Comparison of ENCODE assay signal across 18 cellular contexts in genomic region chr5:164332349-164333196, GRCh38.
DNase-seq lines count a peak whose midpoint lies in the region; ATAC-seq, FAIRE-seq and TF ChIP-seq lines count a peak whose summit lies in the region.
"Had no signal": no experiment of that assay in that cellular context is flagged by ENCODE, and none has a peak within 500 bp of the region (broad histone marks: within the 10 kb centered on the region; RNA-seq: fewer than 3 reads in every experiment).

No MANE protein-coding gene starts in this region.

- no TSS peak for BruUV-seq in IMR-90 (replicated peaks; lab: Mats Ljungman, UMichigan)

- H4K8ac ChIP-seq in IMR-90 (ENCODE audit: low read depth in 2 of 2, low read length in 2 of 2) = no peak overlapping the region

- H3K9ac ChIP-seq in IMR-90 (ENCODE audit: low read depth, low read length) = no peak overlapping the region

- WGBS in A549 (ENCODE audit: missing lambda C conversion rate) = 8% methylated on average over 4 of the region's 4 CpGs
- WGBS in IMR-90 (ENCODE audit: extremely low coverage in 2 of 2, insufficient read length in 1 of 2), 2 experiments = no CpG with 5 or more reads among the region's 4 CpGs

- ATAC-seq in A549 = no peak
- no peak for ATAC-seq in IMR-90 (ENCODE audit: low read depth)
- ATAC-seq in left lung = peak; percentile 58
- ATAC-seq in HG03196 (IDR thresholded peaks at IDR 0.05; ENCODE audit: unreplicated experiment) = no peak
- ATAC-seq: GM12878 had no signal

- H3K18ac ChIP-seq in IMR-90 (ENCODE audit: low read depth, low read length) = no peak overlapping the region

- no peak for TF ChIP-seq EP300 in A549 (IDR thresholded peaks at IDR 0.05)

- H3K4me2 ChIP-seq in A549 = no peak overlapping the region
- no peak overlapping the region for H3K4me2 ChIP-seq in IMR-90 (ENCODE audit: low read depth, low read length)

- H4K91ac ChIP-seq in IMR-90 (ENCODE audit: insufficient read depth, low read depth, low read length) = no peak overlapping the region

- no peaks in the 10 kb centered on the region for H3K79me1 ChIP-seq in IMR-90 (ENCODE audit: low read depth in 1 of 2, low read length in 2 of 2)

- H3K36me3 ChIP-seq in IMR-90 (ENCODE audit: control insufficient read depth, insufficient read depth, low read length) = no peaks in the 10 kb centered on the region
- no peaks in the 10 kb centered on the region for H3K36me3 ChIP-seq in left lung

- TF ChIP-seq POLR2A in A549 (IDR thresholded peaks at IDR 0.05; ENCODE audit: low read length) (no peak), IMR-90 (IDR thresholded peaks at IDR 0.05; ENCODE audit: low read depth, low read length) (no peak)

- no peak overlapping the region for H2BK120ac ChIP-seq in IMR-90 (ENCODE audit: low read depth, low read length)

- intact Hi-C loops in IMR-90 (cut with micrococcal nuclease) (no loop called here), left lung (cut with DNase I) (no loop called here)

- no peak overlapping the region for H3K23ac ChIP-seq in IMR-90 (ENCODE audit: low read depth, low read length)

- H3K27me3 ChIP-seq in IMR-90 (ENCODE audit: control insufficient read depth, insufficient read depth, low read length) (no peaks in the 10 kb centered on the region), left lung (no peaks in the 10 kb centered on the region)

- no peak overlapping the region for H3K27ac ChIP-seq in A549
- H3K27ac ChIP-seq in IMR-90 (ENCODE audit: insufficient read depth, low read length) = no peak overlapping the region
- no peak overlapping the region for H3K27ac ChIP-seq in left lung
- H3K27ac ChIP-seq: C4-2B had no signal

- H3K14ac ChIP-seq in IMR-90 (replicated peaks; ENCODE audit: low read depth, low read length) = no peak overlapping the region

- TF ChIP-seq CTCF in A549 (IDR thresholded peaks at IDR 0.05) (no peak), IMR-90 (conservative IDR thresholded peaks at IDR 0.05; ENCODE audit: low read depth, low read length) (no peak), left lung (IDR thresholded peaks at IDR 0.05) (no peak)

- no peak overlapping the region for H3K56ac ChIP-seq in IMR-90 (ENCODE audit: extremely low read depth, insufficient read depth, low read length)

- no peak for FAIRE-seq in A549 (lab: Jason Lieb, UNC)
- FAIRE-seq: A204.1, D721Med, GM12878 had no signal

- POLR2A ChIA-PET in A549 (lab: Yijun Ruan, JAX) = no interaction called here
- POLR2A ChIA-PET in IMR-90 (lab: Charles Lee; ENCODE audit: unreplicated experiment) = no interaction called here

- H3K9me3 ChIP-seq in A549 (no peaks in the 10 kb centered on the region), IMR-90 (ENCODE audit: control insufficient read depth, insufficient read depth, low read length) (no peaks in the 10 kb centered on the region), left lung (peaks cover 0 to 4% of the 10 kb centered on the region in 2 donors)
- H3K9me3 ChIP-seq: Caco-2 had no signal

- H3K9me1 ChIP-seq in IMR-90 (ENCODE audit: insufficient read depth, low read length) = no peaks in the 10 kb centered on the region

- TF ChIP-seq RAD21 in A549 (conservative IDR thresholded peaks at IDR 0.05 in 1 of 2, IDR thresholded peaks at IDR 0.05 in 1 of 2) = no peak
- no peak for TF ChIP-seq RAD21 in IMR-90 (IDR thresholded peaks at IDR 0.05; ENCODE audit: low read length)

- no peak overlapping the region for H3K4ac ChIP-seq in IMR-90 (ENCODE audit: low read depth, low read length)

- H2BK15ac ChIP-seq in IMR-90 (ENCODE audit: low read depth, low read length) = no peak overlapping the region

- H3K4me3 ChIP-seq in A549 = no peak overlapping the region
- H3K4me3 ChIP-seq in IMR-90 (ENCODE audit: insufficient read depth, low read depth, low read length) = no peak overlapping the region
- H3K4me3 ChIP-seq in left lung = no peak overlapping the region
- H3K4me3 ChIP-seq: GM12878 had no signal

- H2AK5ac ChIP-seq in IMR-90 (ENCODE audit: low read depth, low read length) = no peak overlapping the region

- CTCF ChIA-PET in A549 (lab: Yijun Ruan, JAX) (no interaction called here), IMR-90 (lab: Yijun Ruan, JAX) (no interaction called here)

- H2BK20ac ChIP-seq in IMR-90 (ENCODE audit: low read depth, low read length) = no peak overlapping the region

- no peak overlapping the region for H4K5ac ChIP-seq in IMR-90 (ENCODE audit: low read depth, low read length)

- no peaks in the 10 kb centered on the region for H3K4me1 ChIP-seq in A549
- peaks cover 4% of the 10 kb centered on the region for H3K4me1 ChIP-seq in IMR-90 (ENCODE audit: control insufficient read depth, insufficient read depth, low read length)
- no peaks in the 10 kb centered on the region for H3K4me1 ChIP-seq in left lung
- H3K4me1 ChIP-seq: Caco-2 had no signal

- dilution Hi-C loops in IMR-90 (cut with HindIII; ENCODE audit: low sequenced_read_pairs, unreplicated experiment) = no loop called here

- H2AK9ac ChIP-seq in IMR-90 (replicated peaks; ENCODE audit: low read depth, low read length, poor library complexity) = no peak overlapping the region

- H4K20me1 ChIP-seq in IMR-90 (ENCODE audit: insufficient read depth, low read length) = no peaks in the 10 kb centered on the region

- DNase-seq in A549 (ENCODE audit: low read depth in 1 of 2, low spot score in 1 of 2) (no peak), IMR-90 (no peak), NCI-H748 (lab: John Stamatoyannopoulos, UW; ENCODE audit: unreplicated experiment) (peak; percentile 33), left lung (no peak)
- no peak for DNase-seq in activated CD8-positive, alpha-beta memory T cell treated with anti-CD3 and anti-CD28 coated beads, Interleukin-2, amount 50 U/mL, for 48 hours
- DNase-seq: AML-193; Caco-2; CD4-positive, alpha-beta T cell; DND-41; EL; GOT3; H9; KG1 had no signal

- no peak overlapping the region for H2AFZ ChIP-seq in IMR-90 (replicated peaks; ENCODE audit: low read length, poor library complexity)

- in situ Hi-C loops in IMR-90 (cut with MboI; ENCODE audit: low sequenced_read_pairs) = no loop called here

- no peak overlapping the region for H2BK5ac ChIP-seq in IMR-90 (ENCODE audit: low read depth, low read length, poor library complexity, severe bottlenecking)

TF ChIP-seq in A549, 52 proteins besides CTCF, POLR2A, EP300 and RAD21:
- no peak for TF ChIP-seq CEBPB (IDR thresholded peaks at IDR 0.05)
- TF ChIP-seq, protein P1, sequence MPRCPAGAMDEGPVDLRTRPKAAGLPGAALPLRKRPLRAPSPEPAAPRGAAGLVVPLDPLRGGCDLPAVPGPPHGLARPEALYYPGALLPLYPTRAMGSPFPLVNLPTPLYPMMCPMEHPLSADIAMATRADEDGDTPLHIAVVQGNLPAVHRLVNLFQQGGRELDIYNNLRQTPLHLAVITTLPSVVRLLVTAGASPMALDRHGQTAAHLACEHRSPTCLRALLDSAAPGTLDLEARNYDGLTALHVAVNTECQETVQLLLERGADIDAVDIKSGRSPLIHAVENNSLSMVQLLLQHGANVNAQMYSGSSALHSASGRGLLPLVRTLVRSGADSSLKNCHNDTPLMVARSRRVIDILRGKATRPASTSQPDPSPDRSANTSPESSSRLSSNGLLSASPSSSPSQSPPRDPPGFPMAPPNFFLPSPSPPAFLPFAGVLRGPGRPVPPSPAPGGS (IDR thresholded peaks at IDR 0.05) = no peak
- peak; percentile 90 for TF ChIP-seq MAFK (IDR thresholded peaks at IDR 0.05; ENCODE audit: partially characterized antibody)
- TF ChIP-seq CHD4 (IDR thresholded peaks at IDR 0.05; ENCODE audit: borderline replicate concordance) = no peak
- TF ChIP-seq BHLHE40 (IDR thresholded peaks at IDR 0.05; ENCODE audit: low read depth, low read length) = no peak

TF ChIP-seq in IMR-90, 13 proteins besides CTCF, POLR2A, EP300 and RAD21:
- no peak for TF ChIP-seq RCOR1 (IDR thresholded peaks at IDR 0.05; ENCODE audit: insufficient replicate concordance, low read length)
- peak; percentile 97 for TF ChIP-seq MAFK (IDR thresholded peaks at IDR 0.05; ENCODE audit: low read depth, low read length)
- TF ChIP-seq CEBPB (IDR thresholded peaks at IDR 0.05; ENCODE audit: low read depth, low read length) = peak; percentile 70
TF ChIP-seq in IMR-90: peak in this region for 2.
